15 cellular contexts compared by ENCODE assay signal in the genomic region with DNA sequence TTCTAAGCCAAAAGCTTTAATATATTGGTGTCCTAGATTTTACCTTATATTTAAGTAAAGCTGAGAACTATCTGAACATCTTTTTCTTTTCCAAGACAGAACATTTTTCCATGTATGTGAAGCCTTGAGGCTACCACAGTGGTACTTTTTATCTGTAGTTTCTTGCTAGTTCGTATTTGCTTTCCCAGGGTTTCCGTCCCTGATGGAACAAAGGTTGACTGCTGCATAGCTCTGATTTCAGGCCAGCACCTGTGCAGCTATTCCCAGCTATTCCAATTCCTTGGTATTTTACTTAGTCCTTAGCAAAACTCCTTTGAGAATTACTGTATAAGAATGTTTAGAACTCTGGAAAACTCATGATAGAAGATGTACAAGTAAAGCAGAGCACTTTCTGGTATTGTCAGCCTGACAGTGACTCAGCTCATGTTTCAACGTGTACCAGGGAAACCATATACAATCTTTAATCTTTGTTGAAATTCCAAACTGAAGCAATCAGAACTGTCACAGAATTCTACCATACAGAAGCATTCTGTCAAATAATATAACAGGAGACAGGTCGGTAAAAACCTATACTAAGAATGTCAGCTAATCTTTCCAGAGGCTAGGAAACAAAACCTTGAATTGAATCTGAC.
DNase-seq lines count a peak whose midpoint lies in the region; ATAC-seq, FAIRE-seq and TF ChIP-seq lines count a peak whose summit lies in the region.
"Had no signal": no experiment of that assay in that cellular context is flagged by ENCODE, and none has a peak within 500 bp of the region (broad histone marks: within the 10 kb centered on the region; RNA-seq: fewer than 3 reads in every experiment).

No MANE protein-coding gene starts in this region.

- DNase-seq in A673 (ENCODE audit: low spot score) (no peak), bronchial epithelial cell (ENCODE audit: low read depth) (peak; percentile 64), globus pallidus (ENCODE audit: low spot score) (no peak), NCI-H345 treated with DMSO at 0.1 percent for 48 hours (lab: John Stamatoyannopoulos, UW; ENCODE audit: unreplicated experiment) (no peak)
- DNase-seq: activated naive CD4-positive, alpha-beta T cell treated with anti-CD3 and anti-CD28 coated beads for 36 hours; DMS79; NK-92 treated with Interleukin-12 subunit alpha and Interleukin-12 subunit beta, amount 100 ng/mL, for 24 hours; psoas muscle; stimulated activated CD4-positive, alpha-beta T cell treated with anti-CD3 and anti-CD28 coated beads, Interleukin-2, amount 100 ng/mL, for 48 hours had no signal

- BruUV-seq in A673 (replicated peaks; lab: Mats Ljungman, UMichigan) = no TSS peak

- H3K27ac ChIP-seq in A673 (ENCODE audit: low read depth, low read length, poor library complexity, severe bottlenecking) (peak overlapping the region; percentile 31), HUES48 (ENCODE audit: low read depth, low read length) (peak overlapping the region; percentile 71), liver (ENCODE audit: low read depth in 1 of 2, low read length in 2 of 2) (no peak overlapping the region)
- H3K27ac ChIP-seq: HL-60, psoas muscle, VCaP had no signal

- TF ChIP-seq RAD21 in liver (IDR thresholded peaks at IDR 0.05) = no peak

- TF ChIP-seq CTCF in A673 (conservative IDR thresholded peaks at IDR 0.05; ENCODE audit: low read depth, low read length) (no peak), bronchial epithelial cell (IDR thresholded peaks at IDR 0.05; ENCODE audit: insufficient read depth, low read length, severe bottlenecking) (no peak), liver (IDR thresholded peaks at IDR 0.05; ENCODE audit: low read depth, low read length, missing input control) (no peak)

- H3K4me3 ChIP-seq in A673 (ENCODE audit: low read depth, low read length, poor library complexity, severe bottlenecking) (no peak overlapping the region), HUES48 (ENCODE audit: low read depth, low read length) (no peak overlapping the region), bronchial epithelial cell (ENCODE audit: low read depth, low read length) (no peak overlapping the region), liver (ENCODE audit: low read depth in 1 of 3, low read length in 3 of 3) (no peak overlapping the region)
- H3K4me3 ChIP-seq: psoas muscle had no signal

- CTCF ChIA-PET in A673 (lab: Charles Lee) = no interaction called here

- H3K9ac ChIP-seq in HUES48 (ENCODE audit: low read depth, low read length) (no peak overlapping the region), liver (ENCODE audit: low read depth in 1 of 2, low read length in 2 of 2) (no peak overlapping the region)

- peaks cover 10% of the 10 kb centered on the region for H3K4me1 ChIP-seq in A673 (ENCODE audit: insufficient read depth, low read length, poor library complexity, severe bottlenecking)
- H3K4me1 ChIP-seq in HUES48 (ENCODE audit: control insufficient read depth, insufficient read depth, low read length) = peaks cover 14% of the 10 kb centered on the region
- peaks cover 0 to 8% (median 1%) of the 10 kb centered on the region in 4 donors for H3K4me1 ChIP-seq in liver (ENCODE audit: control insufficient read depth in 4 of 4, insufficient read depth in 4 of 4, low read length in 3 of 4)
- H3K4me1 ChIP-seq: psoas muscle had no signal

- H3K36me3 ChIP-seq in A673 (ENCODE audit: insufficient read depth, low read length, poor library complexity, severe bottlenecking) (peaks cover under 1% of the 10 kb centered on the region), HUES48 (ENCODE audit: control insufficient read depth, insufficient read depth, low read length) (peaks cover 38% of the 10 kb centered on the region), bronchial epithelial cell (ENCODE audit: control insufficient read depth, insufficient read depth, low read length) (peaks cover 13% of the 10 kb centered on the region), liver (ENCODE audit: control insufficient read depth in 4 of 4, insufficient read depth in 3 of 4, low read depth in 1 of 4, low read length in 3 of 4) (peaks cover 5 to 25% (median 10%) of the 10 kb centered on the region in 4 donors)

- no peaks in the 10 kb centered on the region for H3K9me3 ChIP-seq in A673 (ENCODE audit: low read depth, low read length, poor library complexity, severe bottlenecking)
- no peaks in the 10 kb centered on the region for H3K9me3 ChIP-seq in HUES48 (ENCODE audit: control insufficient read depth, insufficient read depth, low read length)
- no peaks in the 10 kb centered on the region for H3K9me3 ChIP-seq in liver (ENCODE audit: control insufficient read depth in 4 of 4, low read length in 3 of 4)
- H3K9me3 ChIP-seq: psoas muscle had no signal

- intact Hi-C loops in A673 (cut with micrococcal nuclease; ENCODE audit: unreplicated experiment) = loop anchor here (5.0 kb wide), 2 partner anchors 162 to 442 kb away; partner anchors contain the start of genes CCDC148 and PKP4

- POLR2A ChIA-PET in A673 (lab: Charles Lee; ENCODE audit: low non-redundant PET) = interaction anchor here (0.6 to 1.0 kb wide), 2 partner anchors 29 to 585 kb away, joined by 3 read pairs; no protein-coding TSS in a partner anchor

- no peak for FAIRE-seq in bronchial epithelial cell (lab: Jason Lieb, UNC)

- 54% methylated on average over 4 of the region's 4 CpGs for WGBS in liver

- H3K27me3 ChIP-seq in A673 (replicated peaks; ENCODE audit: insufficient read depth, low read depth, low read length, poor library complexity) (no peaks in the 10 kb centered on the region), HUES48 (ENCODE audit: control insufficient read depth, insufficient read depth, low read length) (no peaks in the 10 kb centered on the region), bronchial epithelial cell (ENCODE audit: control insufficient read depth, insufficient read depth, low read length) (no peaks in the 10 kb centered on the region), liver (ENCODE audit: control insufficient read depth in 4 of 4, insufficient read depth in 4 of 4, low read length in 3 of 4) (no peaks in the 10 kb centered on the region)

- ATAC-seq in HG03571 (IDR thresholded peaks at IDR 0.05; ENCODE audit: unreplicated experiment) (no peak), GM21825 (IDR thresholded peaks at IDR 0.05; ENCODE audit: unreplicated experiment) (no peak)

TF ChIP-seq in liver, 16 proteins besides CTCF, POLR2A, EP300 and RAD21:
- TF ChIP-seq, protein P1, sequence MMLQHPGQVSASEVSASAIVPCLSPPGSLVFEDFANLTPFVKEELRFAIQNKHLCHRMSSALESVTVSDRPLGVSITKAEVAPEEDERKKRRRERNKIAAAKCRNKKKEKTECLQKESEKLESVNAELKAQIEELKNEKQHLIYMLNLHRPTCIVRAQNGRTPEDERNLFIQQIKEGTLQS (IDR thresholded peaks at IDR 0.05) = no peak
- TF ChIP-seq HNF4A (conservative IDR thresholded peaks at IDR 0.05) = peak; percentile 47 to 50

Comparison
In these comparisons a context has a peak if more than half of its experiments do, and no peak if none do; other contexts are left out.
1. H3K27ac ChIP-seq: peak in A673 (single experiment) and HUES48 (single experiment); none in liver (0 of 2).